Comparison of ENCODE assay signal across 26 cellular contexts in genomic region chr9:17165734-17166133, GRCh38.
"Had no signal": no experiment of that assay in that cellular context is flagged by ENCODE, and none has a peak within 500 bp of the region (broad histone marks: within the 10 kb centered on the region; RNA-seq: fewer than 3 reads in every experiment).

No MANE protein-coding gene starts in this region.

- DNase-seq: activated B cell treated with CpG ODN at 0.5 μM for 24 hours; activated CD4-positive, alpha-beta T cell treated with anti-CD3 and anti-CD28 coated beads, Interleukin-2, amount 50 U/mL, for 1 hour; activated CD8-positive, alpha-beta T cell treated with anti-CD3 and anti-CD28 coated beads for 36 hours; activated gamma-delta T cell treated with Interleukin-2 at 50 U/mL for 16 hours; activated naive CD4-positive, alpha-beta T cell treated with anti-CD3 and anti-CD28 coated beads, Interleukin-2, amount 50 U/mL, for 16 hours; activated T-cell treated with anti-CD3 and anti-CD28 coated beads, Interleukin-2, amount 50 U/mL, for 4 hours; amniotic stem cell; brain microvascular endothelial cell; effector memory CD8-positive, alpha-beta T cell; gastrocnemius medialis; glutamatergic neuron; islet precursor cell; left ventricle myocardium inferior; mesendoderm; natural killer cell; right lobe of liver; stimulated activated CD4-positive, alpha-beta T cell treated with anti-CD3 and anti-CD28 coated beads, Interleukin-4, amount 100 ng/mL, for 24 hours; stimulated activated naive CD8-positive, alpha-beta T cell treated with anti-CD3 and anti-CD28 coated beads, Interleukin-15, amount 100 ng/mL, for 72 hours; substantia nigra; T-helper 9 cell had no signal

- H3K4me3 ChIP-seq: coronary artery, gastrocnemius medialis, left ventricle myocardium inferior, lung, right lobe of liver, vagina had no signal

- H3K36me3 Mint-ChIP-seq: natural killer cell; stimulated activated effector memory CD8-positive, alpha-beta T cell treated with anti-CD3 and anti-CD28 coated beads, Interleukin-12 subunit alpha, Interleukin-12 subunit beta, amount 100 ng/mL, for 72 hours had no signal

- H3K36me3 ChIP-seq: brain microvascular endothelial cell, gastrocnemius medialis, left ventricle myocardium inferior, right lobe of liver, vagina had no signal

- H3K4me1 ChIP-seq: gastrocnemius medialis, left ventricle myocardium inferior, right lobe of liver, vagina had no signal

- H3K27me3 Mint-ChIP-seq: activated B cell treated with CpG ODN at 0.5 μM for 24 hours; activated CD8-positive, alpha-beta T cell treated with anti-CD3 and anti-CD28 coated beads for 36 hours; activated T-helper 17 cell treated with anti-CD3 and anti-CD28 coated beads, Interleukin-2, amount 50 U/mL, for 72 hours; effector memory CD8-positive, alpha-beta T cell; stimulated activated naive CD8-positive, alpha-beta T cell treated with anti-CD3 and anti-CD28 coated beads, Interleukin-15, amount 100 ng/mL, for 72 hours; type B pancreatic cell had no signal

- H3K27me3 ChIP-seq: brain microvascular endothelial cell, gastrocnemius medialis, right lobe of liver, vagina had no signal

- H3K9me3 ChIP-seq: right lobe of liver, vagina had no signal

- H3K4me1 Mint-ChIP-seq: activated B cell treated with CpG ODN at 0.5 μM for 24 hours; activated T-helper 17 cell treated with anti-CD3 and anti-CD28 coated beads, Interleukin-2, amount 50 U/mL, for 72 hours; natural killer cell; stimulated activated effector memory CD8-positive, alpha-beta T cell treated with anti-CD3 and anti-CD28 coated beads, Interleukin-12 subunit alpha, Interleukin-12 subunit beta, amount 100 ng/mL, for 72 hours; stimulated activated naive CD8-positive, alpha-beta T cell treated with anti-CD3 and anti-CD28 coated beads, Interleukin-15, amount 100 ng/mL, for 72 hours had no signal

- H3K27ac Mint-ChIP-seq: activated B cell treated with CpG ODN at 0.5 μM for 24 hours; activated CD8-positive, alpha-beta T cell treated with anti-CD3 and anti-CD28 coated beads for 36 hours; activated T-helper 17 cell treated with anti-CD3 and anti-CD28 coated beads, Interleukin-2, amount 50 U/mL, for 72 hours; effector memory CD8-positive, alpha-beta T cell; natural killer cell; stimulated activated effector memory CD8-positive, alpha-beta T cell treated with anti-CD3 and anti-CD28 coated beads, Interleukin-12 subunit alpha, Interleukin-12 subunit beta, amount 100 ng/mL, for 72 hours; stimulated activated naive CD8-positive, alpha-beta T cell treated with anti-CD3 and anti-CD28 coated beads, Interleukin-15, amount 100 ng/mL, for 72 hours; type B pancreatic cell had no signal

- H3K27ac ChIP-seq: brain microvascular endothelial cell, coronary artery, gastrocnemius medialis, left ventricle myocardium inferior, right lobe of liver, vagina had no signal

- H3K9me3 Mint-ChIP-seq: activated B cell treated with CpG ODN at 0.5 μM for 24 hours, type B pancreatic cell had no signal

- H3K4me3 Mint-ChIP-seq: activated B cell treated with CpG ODN at 0.5 μM for 24 hours; activated CD8-positive, alpha-beta T cell treated with anti-CD3 and anti-CD28 coated beads for 36 hours; activated T-cell treated with anti-CD3 and anti-CD28 coated beads, Interleukin-2, amount 50 U/mL, for 4 hours; activated T-helper 17 cell treated with anti-CD3 and anti-CD28 coated beads, Interleukin-2, amount 50 U/mL, for 72 hours; effector memory CD8-positive, alpha-beta T cell; natural killer cell; stimulated activated effector memory CD8-positive, alpha-beta T cell treated with anti-CD3 and anti-CD28 coated beads, Interleukin-12 subunit alpha, Interleukin-12 subunit beta, amount 100 ng/mL, for 72 hours; stimulated activated naive CD8-positive, alpha-beta T cell treated with anti-CD3 and anti-CD28 coated beads, Interleukin-15, amount 100 ng/mL, for 72 hours; type B pancreatic cell had no signal
